ENCODE assay signal across 8 cellular contexts in genomic region chr2:36358317-36358659, GRCh38. TPM values are rescaled to one million over a fixed set of nuclear protein-coding genes. Genes with fewer than 3 reads are reported as not detected.
DNase-seq lines count a peak whose midpoint lies in the region; ATAC-seq and TF ChIP-seq lines count a peak whose summit lies in the region.

No MANE protein-coding gene starts in this region.

- TF ChIP-seq POLR2A in spleen (IDR thresholded peaks at IDR 0.05) = no peak

- peaks cover 17% of the 10 kb centered on the region for H3K4me1 ChIP-seq in HAP-1
- H3K4me1 ChIP-seq in iPS-15b (ENCODE audit: control insufficient read depth, insufficient read depth, low read length) = peaks cover 30% of the 10 kb centered on the region
- H3K4me1 ChIP-seq in spleen = peaks cover 29 to 95% (median 65%) of the 10 kb centered on the region in 6 donors
- H3K4me1 ChIP-seq in Karpas-422 (ENCODE audit: low read length) = no peaks in the 10 kb centered on the region

- H3K27me3 ChIP-seq in HAP-1 (ENCODE audit: low read depth) = no peaks in the 10 kb centered on the region
- H3K27me3 ChIP-seq in iPS-15b (ENCODE audit: control insufficient read depth, insufficient read depth, low read length) = peaks cover 12% of the 10 kb centered on the region
- peaks cover 0 to 44% (median 5%) of the 10 kb centered on the region in 7 donors for H3K27me3 ChIP-seq in spleen (replicated peaks in 1 of 7)
- H3K27me3 ChIP-seq in Karpas-422 (ENCODE audit: low read length) = no peaks in the 10 kb centered on the region

- H3K27me3 Mint-ChIP-seq in activated CD8-positive, alpha-beta T cell treated with anti-CD3 and anti-CD28 coated beads, Interleukin-2, amount 10 ng/mL, durations not matched to agents 7 days and 5 days (ENCODE audit: low read depth) = peaks cover 41% of the 10 kb centered on the region

- H3K27ac ChIP-seq in spleen (peak overlapping the region in 7 of 8 donors; percentile 84 to 88 (median 86)), Karpas-422 (ENCODE audit: low read length) (no peak overlapping the region)

- DNase-seq in HAP-1 (ENCODE audit: low spot score in 2 of 2) = peak in 1 of 2 experiments; percentile 57
- DNase-seq in activated CD8-positive, alpha-beta T cell treated with anti-CD3 and anti-CD28 coated beads, Interleukin-2, amount 10 ng/mL, durations not matched to agents 7 days and 5 days = no peak
- no peak for DNase-seq in spleen
- DNase-seq in Karpas-422 = no peak
- no peak for DNase-seq in stimulated activated CD4-positive, alpha-beta T cell treated with anti-CD3 and anti-CD28 coated beads, Interleukin-4, amount 100 ng/mL, for 4 hours
- no peak for DNase-seq in GM19238 (ENCODE audit: insufficient read length, low spot score)

- H3K79me2 ChIP-seq in Karpas-422 (ENCODE audit: low read length) = no peaks in the 10 kb centered on the region

- no peak overlapping the region for H3K27ac Mint-ChIP-seq in activated CD8-positive, alpha-beta T cell treated with anti-CD3 and anti-CD28 coated beads, Interleukin-2, amount 10 ng/mL, durations not matched to agents 7 days and 5 days

- intact Hi-C loops in spleen (cut with DNase I; ENCODE audit: low total_unique reads) = loop anchor here (2.0 to 10.0 kb wide), 2 partner anchors 47 to 117 kb away; no protein-coding TSS in a partner anchor

- no peaks in the 10 kb centered on the region for H3K9me3 Mint-ChIP-seq in activated CD8-positive, alpha-beta T cell treated with anti-CD3 and anti-CD28 coated beads, Interleukin-2, amount 10 ng/mL, durations not matched to agents 7 days and 5 days (ENCODE audit: insufficient read depth)

- WGBS in spleen, 5 donors = 20 to 38% (median 27%) methylated on average over 7 of the region's 7 CpGs

- no peaks in the 10 kb centered on the region for H3K9me2 ChIP-seq in Karpas-422 (replicated peaks; ENCODE audit: insufficient read depth, low read length)

- ATAC-seq in activated CD8-positive, alpha-beta T cell treated with anti-CD3 and anti-CD28 coated beads, Interleukin-2, amount 10 ng/mL, durations not matched to agents 7 days and 5 days = no peak
- ATAC-seq in HG03139 (IDR thresholded peaks at IDR 0.05; ENCODE audit: unreplicated experiment) = no peak

- H3K9ac ChIP-seq in iPS-15b (ENCODE audit: low read depth, low read length) (no peak overlapping the region), Karpas-422 (ENCODE audit: low read length) (no peak overlapping the region)

- H3K4me3 Mint-ChIP-seq in activated CD8-positive, alpha-beta T cell treated with anti-CD3 and anti-CD28 coated beads, Interleukin-2, amount 10 ng/mL, durations not matched to agents 7 days and 5 days = peak overlapping the region; percentile 83

- no peak overlapping the region for H3K4me2 ChIP-seq in Karpas-422 (ENCODE audit: low read depth, low read length, poor library complexity, severe bottlenecking)

- H4K20me1 ChIP-seq in Karpas-422 (ENCODE audit: insufficient read depth, low read depth, low read length) = no peaks in the 10 kb centered on the region

- no peak overlapping the region for H2AFZ ChIP-seq in Karpas-422 (ENCODE audit: low read length)

- H3K36me3 Mint-ChIP-seq in activated CD8-positive, alpha-beta T cell treated with anti-CD3 and anti-CD28 coated beads, Interleukin-2, amount 10 ng/mL, durations not matched to agents 7 days and 5 days (ENCODE audit: low read depth) = no peaks in the 10 kb centered on the region

- in situ Hi-C loops in HAP-1 (cut with MboI; ENCODE audit: low sequenced_read_pairs) = loop anchor here (10.0 kb wide), 3 partner anchors 137 to 427 kb away; no protein-coding TSS in a partner anchor

- peaks cover 27% of the 10 kb centered on the region for H3K4me1 Mint-ChIP-seq in activated CD8-positive, alpha-beta T cell treated with anti-CD3 and anti-CD28 coated beads, Interleukin-2, amount 10 ng/mL, durations not matched to agents 7 days and 5 days (ENCODE audit: low read depth)

- H3K4me3 ChIP-seq in HAP-1 (peak overlapping the region; percentile 61), iPS-15b (ENCODE audit: low read depth, low read length) (peak overlapping the region; percentile 73), spleen (peak overlapping the region; percentile 48 to 90 (median 75)), Karpas-422 (ENCODE audit: low read length) (no peak overlapping the region)

- CTCF ChIA-PET in activated CD8-positive, alpha-beta T cell treated with anti-CD3 and anti-CD28 coated beads, Interleukin-2, amount 10 ng/mL, durations not matched to agents 7 days and 5 days (lab: Charles Lee) = interaction anchor here (0.8 kb wide), 1 partner anchor 13 kb away, joined by 3 read pairs; no protein-coding TSS in a partner anchor

- POLR2A ChIA-PET in activated CD8-positive, alpha-beta T cell treated with anti-CD3 and anti-CD28 coated beads, Interleukin-2, amount 10 ng/mL, durations not matched to agents 7 days and 5 days (lab: Charles Lee) = no interaction called here

- TF ChIP-seq CTCF in spleen (IDR thresholded peaks at IDR 0.05 in 8 of 11, conservative IDR thresholded peaks at IDR 0.05 in 3 of 11) = no peak

- H3K36me3 ChIP-seq in HAP-1 (replicated peaks) (no peaks in the 10 kb centered on the region), iPS-15b (ENCODE audit: control insufficient read depth, insufficient read depth, low read length) (no peaks in the 10 kb centered on the region), spleen (no peaks in the 10 kb centered on the region), Karpas-422 (ENCODE audit: insufficient read depth, low read length) (no peaks in the 10 kb centered on the region)

- H3K9me3 ChIP-seq in HAP-1 (no peaks in the 10 kb centered on the region), iPS-15b (ENCODE audit: control insufficient read depth, insufficient read depth, low read length) (no peaks in the 10 kb centered on the region), spleen (no peaks in the 10 kb centered on the region), Karpas-422 (ENCODE audit: low read length) (no peaks in the 10 kb centered on the region)

RNA-seq across cellular contexts. Expression of gene CRIM1, which starts 2.7 kb away (rescaled TPM):
- total RNA-seq in activated CD8-positive, alpha-beta T cell treated with anti-CD3 and anti-CD28 coated beads, Interleukin-2, amount 10 ng/mL, durations not matched to agents 7 days and 5 days = 1 to 10 TPM; 3.7 to 4.4 TPM
- 100 to 1,000 TPM in 6 of 7 donors, 10 to 100 TPM in 1; 91.5 to 213 (median 120) TPM for total RNA-seq in spleen
- polyA plus RNA-seq in spleen = 10 to 100 TPM in 1 of 3 donors, 1 to 10 TPM in 2; 7.1 to 14.1 (median 7.1) TPM
- not detected in 2 replicates for total RNA-seq in Karpas-422 (2014; rRNA removed; shearing (Covaris generic); ENCODE audit: low replicate concordance)

Comparison
In these comparisons a context has a peak if more than half of its experiments do, and no peak if none do; other contexts are left out.
1. RNA of gene CRIM1, which starts 2.7 kb away (total RNA-seq): 91.5 to 213 TPM in spleen; 3.7 to 4.4 TPM in activated CD8-positive, alpha-beta T cell treated with anti-CD3 and anti-CD28 coated beads, Interleukin-2, amount 10 ng/mL, durations not matched to agents 7 days and 5 days and not detected in Karpas-422; every median in the first group is over 10 times any median in the second.